Comparison of ENCODE assay signal across 1 cellular context in genomic region chr5:175478384-175479124, GRCh38.
A peak's percentile ranks its signal among the peaks of the same experiment; 100 is the strongest.
TF ChIP-seq lines count a peak whose summit lies in the region.

Gene SFXN1, plus strand, starts transcription at chr5:175478560. Its CDS starts 13,544 bp downstream, at chr5:175492104.

TF ChIP-seq in K562, 482 proteins besides CTCF, POLR2A, EP300 and RAD21 (continued from another document and continues in another):
- TF ChIP-seq ETS1 (conservative IDR thresholded peaks at IDR 0.05; ENCODE audit: control insufficient read depth, low read depth, low read length), result peak; percentile 37; the same call in 1 of the 2 replicates
- peak; percentile 52; the same call in 1 of the 2 replicates for TF ChIP-seq ATF7 (IDR thresholded peaks at IDR 0.05)
- TF ChIP-seq, protein P1, sequence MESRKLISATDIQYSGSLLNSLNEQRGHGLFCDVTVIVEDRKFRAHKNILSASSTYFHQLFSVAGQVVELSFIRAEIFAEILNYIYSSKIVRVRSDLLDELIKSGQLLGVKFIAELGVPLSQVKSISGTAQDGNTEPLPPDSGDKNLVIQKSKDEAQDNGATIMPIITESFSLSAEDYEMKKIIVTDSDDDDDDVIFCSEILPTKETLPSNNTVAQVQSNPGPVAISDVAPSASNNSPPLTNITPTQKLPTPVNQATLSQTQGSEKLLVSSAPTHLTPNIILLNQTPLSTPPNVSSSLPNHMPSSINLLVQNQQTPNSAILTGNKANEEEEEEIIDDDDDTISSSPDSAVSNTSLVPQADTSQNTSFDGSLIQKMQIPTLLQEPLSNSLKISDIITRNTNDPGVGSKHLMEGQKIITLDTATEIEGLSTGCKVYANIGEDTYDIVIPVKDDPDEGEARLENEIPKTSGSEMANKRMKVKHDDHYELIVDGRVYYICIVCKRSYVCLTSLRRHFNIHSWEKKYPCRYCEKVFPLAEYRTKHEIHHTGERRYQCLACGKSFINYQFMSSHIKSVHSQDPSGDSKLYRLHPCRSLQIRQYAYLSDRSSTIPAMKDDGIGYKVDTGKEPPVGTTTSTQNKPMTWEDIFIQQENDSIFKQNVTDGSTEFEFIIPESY (CRISPR knock-in tag; IDR thresholded peaks at IDR 0.05), result peak; percentile 31; the same call in 1 of the 2 replicates
- peak in 1 of 2 experiments; percentile 70; a peak in 2 of 4 replicates for TF ChIP-seq HDAC1 (IDR thresholded peaks at IDR 0.05)
- peak; percentile 78; the same call in 1 of the 2 replicates for TF ChIP-seq ZBTB7A (IDR thresholded peaks at IDR 0.05; ENCODE audit: borderline replicate concordance, control insufficient read depth, low read depth, low read length)
- 0 out of 2 replicates have a peak, but pooled peaks have one; percentile 32 for TF ChIP-seq ETV5 (CRISPR knock-in tag; IDR thresholded peaks at IDR 0.05; ENCODE audit: low read depth)
- TF ChIP-seq ZFP30 (CRISPR knock-in tag; IDR thresholded peaks at IDR 0.05; ENCODE audit: borderline replicate concordance), result no peak
- TF ChIP-seq CXXC5 (CRISPR knock-in tag; IDR thresholded peaks at IDR 0.05), result peak; percentile 91
- TF ChIP-seq NCOA6 (IDR thresholded peaks at IDR 0.05), result no peak
- TF ChIP-seq RBM22 (IDR thresholded peaks at IDR 0.05; ENCODE audit: low read depth, low read length, poor library complexity, severe bottlenecking), result no peak
- no peak for TF ChIP-seq SMAD2 (IDR thresholded peaks at IDR 0.05; ENCODE audit: low read depth, low read length)
- TF ChIP-seq SRSF9 (IDR thresholded peaks at IDR 0.05; ENCODE audit: borderline replicate concordance, low read depth, low read length), result no peak
- no peak for TF ChIP-seq FOXA1 (IDR thresholded peaks at IDR 0.05; ENCODE audit: borderline replicate concordance)
- peak in 1 of 2 experiments; percentile 57; a peak in 1 of 4 replicates for TF ChIP-seq MAZ (CRISPR knock-in tag; conservative IDR thresholded peaks at IDR 0.05 in 1 of 2, IDR thresholded peaks at IDR 0.05 in 1 of 2)
- TF ChIP-seq, protein P2, sequence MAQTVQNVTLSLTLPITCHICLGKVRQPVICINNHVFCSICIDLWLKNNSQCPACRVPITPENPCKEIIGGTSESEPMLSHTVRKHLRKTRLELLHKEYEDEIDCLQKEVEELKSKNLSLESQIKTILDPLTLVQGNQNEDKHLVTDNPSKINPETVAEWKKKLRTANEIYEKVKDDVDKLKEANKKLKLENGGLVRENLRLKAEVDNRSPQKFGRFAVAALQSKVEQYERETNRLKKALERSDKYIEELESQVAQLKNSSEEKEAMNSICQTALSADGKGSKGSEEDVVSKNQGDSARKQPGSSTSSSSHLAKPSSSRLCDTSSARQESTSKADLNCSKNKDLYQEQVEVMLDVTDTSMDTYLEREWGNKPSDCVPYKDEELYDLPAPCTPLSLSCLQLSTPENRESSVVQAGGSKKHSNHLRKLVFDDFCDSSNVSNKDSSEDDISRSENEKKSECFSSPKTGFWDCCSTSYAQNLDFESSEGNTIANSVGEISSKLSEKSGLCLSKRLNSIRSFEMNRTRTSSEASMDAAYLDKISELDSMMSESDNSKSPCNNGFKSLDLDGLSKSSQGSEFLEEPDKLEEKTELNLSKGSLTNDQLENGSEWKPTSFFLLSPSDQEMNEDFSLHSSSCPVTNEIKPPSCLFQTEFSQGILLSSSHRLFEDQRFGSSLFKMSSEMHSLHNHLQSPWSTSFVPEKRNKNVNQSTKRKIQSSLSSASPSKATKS (CRISPR knock-in tag; IDR thresholded peaks at IDR 0.05), result no peak
- peak; percentile 24; the same call in 1 of the 2 replicates for TF ChIP-seq CREM (IDR thresholded peaks at IDR 0.05; ENCODE audit: low read depth)
- no peak for TF ChIP-seq U2AF1 (optimal IDR thresholded peaks at IDR 0.05; ENCODE audit: low read depth, low read length)
- TF ChIP-seq ZNF232 (CRISPR knock-in tag; IDR thresholded peaks at IDR 0.05), result no peak
- TF ChIP-seq MLLT1 (IDR thresholded peaks at IDR 0.05), result no peak
- TF ChIP-seq ARHGAP35 (IDR thresholded peaks at IDR 0.05; ENCODE audit: partially characterized antibody), result no peak
- no peak for TF ChIP-seq RBM15 (IDR thresholded peaks at IDR 0.05; ENCODE audit: insufficient read depth, low read length)
- TF ChIP-seq MYBL2 (IDR thresholded peaks at IDR 0.05; ENCODE audit: low read depth), result no peak
- no peak for TF ChIP-seq MYBL2 (CRISPR knock-in tag; IDR thresholded peaks at IDR 0.05; ENCODE audit: borderline replicate concordance)
- no peak for TF ChIP-seq PKNOX1 (IDR thresholded peaks at IDR 0.05)
- TF ChIP-seq, protein P3, sequence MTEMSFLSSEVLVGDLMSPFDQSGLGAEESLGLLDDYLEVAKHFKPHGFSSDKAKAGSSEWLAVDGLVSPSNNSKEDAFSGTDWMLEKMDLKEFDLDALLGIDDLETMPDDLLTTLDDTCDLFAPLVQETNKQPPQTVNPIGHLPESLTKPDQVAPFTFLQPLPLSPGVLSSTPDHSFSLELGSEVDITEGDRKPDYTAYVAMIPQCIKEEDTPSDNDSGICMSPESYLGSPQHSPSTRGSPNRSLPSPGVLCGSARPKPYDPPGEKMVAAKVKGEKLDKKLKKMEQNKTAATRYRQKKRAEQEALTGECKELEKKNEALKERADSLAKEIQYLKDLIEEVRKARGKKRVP (CRISPR knock-in tag; IDR thresholded peaks at IDR 0.05), result no peak
- TF ChIP-seq SUPT5H (IDR thresholded peaks at IDR 0.05), result 0 out of 2 replicates have a peak, but pooled peaks have one; percentile 48
- peak; percentile 21; the same call in 1 of the 2 replicates for TF ChIP-seq THAP12 (CRISPR knock-in tag; IDR thresholded peaks at IDR 0.05)
- peak; percentile 83 to 87 for TF ChIP-seq NRF1 (conservative IDR thresholded peaks at IDR 0.05 in 1 of 2, IDR thresholded peaks at IDR 0.05 in 1 of 2)
- peak; percentile 48 for TF ChIP-seq CCNT2 (IDR thresholded peaks at IDR 0.05; ENCODE audit: borderline replicate concordance, extremely low read depth, insufficient read length, low read depth, low read length)
- peak; percentile 80 for TF ChIP-seq ZNF740 (CRISPR knock-in tag; IDR thresholded peaks at IDR 0.05)
- 0 out of 4 replicates have a peak, but pooled peaks of 1 of the 2 experiments have one; percentile 51 for TF ChIP-seq ZNF740 (tag; IDR thresholded peaks at IDR 0.05)
- 0 out of 2 replicates have a peak, but pooled peaks have one; percentile 46 for TF ChIP-seq NFRKB (IDR thresholded peaks at IDR 0.05; ENCODE audit: low read depth)
- 0 out of 2 replicates have a peak, but pooled peaks have one; percentile 15 for TF ChIP-seq ZNF592 (IDR thresholded peaks at IDR 0.05)
- TF ChIP-seq ZNF347 (CRISPR knock-in tag; IDR thresholded peaks at IDR 0.05; ENCODE audit: low read depth), result no peak
- TF ChIP-seq, protein P4, sequence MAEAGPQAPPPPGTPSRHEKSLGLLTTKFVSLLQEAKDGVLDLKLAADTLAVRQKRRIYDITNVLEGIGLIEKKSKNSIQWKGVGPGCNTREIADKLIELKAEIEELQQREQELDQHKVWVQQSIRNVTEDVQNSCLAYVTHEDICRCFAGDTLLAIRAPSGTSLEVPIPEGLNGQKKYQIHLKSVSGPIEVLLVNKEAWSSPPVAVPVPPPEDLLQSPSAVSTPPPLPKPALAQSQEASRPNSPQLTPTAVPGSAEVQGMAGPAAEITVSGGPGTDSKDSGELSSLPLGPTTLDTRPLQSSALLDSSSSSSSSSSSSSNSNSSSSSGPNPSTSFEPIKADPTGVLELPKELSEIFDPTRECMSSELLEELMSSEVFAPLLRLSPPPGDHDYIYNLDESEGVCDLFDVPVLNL (CRISPR knock-in tag; IDR thresholded peaks at IDR 0.05; ENCODE audit: low read depth), result no peak
- no peak for TF ChIP-seq BRCA1 (IDR thresholded peaks at IDR 0.05)
- no peak for TF ChIP-seq BRCA1 (CRISPR knock-in tag; IDR thresholded peaks at IDR 0.05)
- TF ChIP-seq ZSCAN32 (CRISPR knock-in tag; IDR thresholded peaks at IDR 0.05), result no peak
- TF ChIP-seq ZNF239 (CRISPR knock-in tag; IDR thresholded peaks at IDR 0.05), result no peak
- TF ChIP-seq, protein P5, sequence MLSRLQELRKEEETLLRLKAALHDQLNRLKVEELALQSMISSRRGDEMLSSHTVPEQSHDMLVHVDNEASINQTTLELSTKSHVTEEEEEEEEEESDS (CRISPR knock-in tag; IDR thresholded peaks at IDR 0.05), result no peak
- peak; percentile 44 for TF ChIP-seq HMGN3 (IDR thresholded peaks at IDR 0.05; ENCODE audit: borderline replicate concordance, extremely low read depth, insufficient read length, low read depth, low read length)
- no peak for TF ChIP-seq CHD1 (IDR thresholded peaks at IDR 0.05; ENCODE audit: low read length)
- peak; percentile 71 for TF ChIP-seq MYC (IDR thresholded peaks at IDR 0.05; ENCODE audit: low read depth, low read length)
- TF ChIP-seq MYC (CRISPR knock-in tag; IDR thresholded peaks at IDR 0.05; ENCODE audit: borderline replicate concordance, low read depth), result no peak
- no peak; the same call in 1 of the 2 replicates for TF ChIP-seq GABPB1 (CRISPR knock-in tag; IDR thresholded peaks at IDR 0.05)
- TF ChIP-seq GATAD2B (IDR thresholded peaks at IDR 0.05; ENCODE audit: borderline replicate concordance), result peak; percentile 65; the same call in 1 of the 2 replicates
